ENCODE assay signal across 18 cellular contexts in the genomic region with DNA sequence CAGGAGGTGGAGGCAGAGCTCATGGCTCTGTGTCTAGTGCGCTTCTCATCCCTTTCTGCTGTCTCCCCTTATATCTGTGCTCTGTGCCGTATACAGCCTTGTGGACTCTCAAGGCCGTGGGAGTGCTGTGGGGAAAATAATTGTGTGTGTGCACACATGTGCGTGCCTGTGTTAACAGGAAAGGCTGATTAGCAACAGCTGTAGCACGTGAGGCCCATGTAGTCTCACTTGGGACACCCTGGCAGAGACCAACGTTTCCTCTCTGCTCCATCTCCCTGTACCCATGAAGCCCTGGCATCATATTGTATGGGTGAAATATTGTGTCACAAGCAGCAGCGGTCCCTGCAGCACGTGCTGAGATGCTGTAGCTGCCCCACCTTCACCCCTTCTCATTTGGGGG.
DNase-seq lines count a peak whose midpoint lies in the region; ATAC-seq, FAIRE-seq and TF ChIP-seq lines count a peak whose summit lies in the region.
"Had no signal": no experiment of that assay in that cellular context is flagged by ENCODE, and none has a peak within 500 bp of the region (broad histone marks: within the 10 kb centered on the region; RNA-seq: fewer than 3 reads in every experiment).

No MANE protein-coding gene starts in this region.

- no peak for TF ChIP-seq EP300 in K562 (IDR thresholded peaks at IDR 0.05; ENCODE audit: low read length)

- no peaks in the 10 kb centered on the region for H4K20me1 ChIP-seq in K562 (replicated peaks; ENCODE audit: control insufficient read depth, insufficient read depth, low read length)

- H3K4me3 Mint-ChIP-seq in mesothelial cell of epicardium: no peak overlapping the region

- no peak overlapping the region for H3K4me2 ChIP-seq in K562 (ENCODE audit: insufficient read depth, low read length)

- H3K36me3 ChIP-seq in left ventricle myocardium inferior (no peaks in the 10 kb centered on the region), K562 (ENCODE audit: control insufficient read depth, insufficient read depth, low read length) (no peaks in the 10 kb centered on the region), body of pancreas (replicated peaks in 1 of 2; ENCODE audit: insufficient read depth in 1 of 2, low read depth in 2 of 2) (no peaks in the 10 kb centered on the region)
- H3K36me3 ChIP-seq: MG63 had no signal

- DNase-seq in left ventricle myocardium inferior (no peak), left ventricle myocardium superior (no peak), K562 (ENCODE audit: extremely low read depth in 1 of 4, low spot score in 3 of 4) (no peak), lung microvascular endothelial cell (ENCODE audit: low read depth in 2 of 2) (peak; percentile 42 to 63), body of pancreas (no peak), COLO829 (ENCODE audit: low spot score) (no peak), mesothelial cell of epicardium (ENCODE audit: low spot score in 2 of 2, unreplicated experiment in 2 of 2) (no peak), SKM-1 (lab: John Stamatoyannopoulos, UW; ENCODE audit: unreplicated experiment) (no peak)
- DNase-seq: DMS53, GOT3, Karpas-422, MG63, NCI-H1092, NCI-H2081 treated with DMSO at 0.1 percent for 48 hours, NCI-H524 had no signal

- H3K79me2 ChIP-seq in K562 (ENCODE audit: control insufficient read depth, insufficient read depth, low read length): no peaks in the 10 kb centered on the region

- WGBS in K562 (ENCODE audit: insufficient coverage, low coverage, missing lambda C conversion rate): 10% methylated on average over 8 of the region's 8 CpGs
- 40 to 43% methylated on average over 8 of the region's 8 CpGs for WGBS in body of pancreas, 2 donors

- H3K27me3 ChIP-seq in left ventricle myocardium inferior (ENCODE audit: low read depth) (peaks cover 5% of the 10 kb centered on the region), K562 (ENCODE audit: control insufficient read depth in 2 of 2, insufficient read depth in 2 of 2, low read length in 2 of 2) (peaks cover 0 to 3% of the 10 kb centered on the region in 2 experiments; a peak in 1 of 5 replicates), body of pancreas (no peaks in the 10 kb centered on the region)
- H3K27me3 ChIP-seq: MG63 had no signal

- no peaks in the 10 kb centered on the region for H3K9me1 ChIP-seq in K562 (ENCODE audit: control insufficient read depth, insufficient read depth, low read length)

- H3K27ac ChIP-seq in left ventricle myocardium inferior (replicated peaks) (peak overlapping the region; percentile 50), K562 (ENCODE audit: extremely low read depth, low read depth, low read length) (no peak overlapping the region), body of pancreas (no peak overlapping the region)

- peaks cover 25% of the 10 kb centered on the region for H3K9me3 Mint-ChIP-seq in mesothelial cell of epicardium

- no peak overlapping the region for H2AFZ ChIP-seq in K562 (ENCODE audit: low read depth, low read length)

- H3K9ac ChIP-seq in K562 (ENCODE audit: insufficient read depth in 1 of 2, low read depth in 2 of 2, low read length in 2 of 2): no peak overlapping the region

- intact Hi-C loops in left ventricle myocardium inferior (cut with micrococcal nuclease): no loop called here
- intact Hi-C loops in left ventricle myocardium superior (cut with micrococcal nuclease): no loop called here
- intact Hi-C loops in K562 (cut with micrococcal nuclease): no loop called here
- intact Hi-C loops in body of pancreas (cut with DNase I): no loop called here

- TF ChIP-seq POLR2A in K562 (conservative IDR thresholded peaks at IDR 0.05) (no peak), body of pancreas (IDR thresholded peaks at IDR 0.05) (no peak)

- FAIRE-seq in K562 (lab: Jason Lieb, UNC): no peak
- FAIRE-seq: A204.1 had no signal

- H3K27me3 Mint-ChIP-seq in mesothelial cell of epicardium (ENCODE audit: low read depth): no peaks in the 10 kb centered on the region

- H3K4me3 ChIP-seq in left ventricle myocardium inferior (no peak overlapping the region), K562 (no peak overlapping the region), body of pancreas (no peak overlapping the region)
- H3K4me3 ChIP-seq: MG63 had no signal

- ATAC-seq in left ventricle myocardium superior (no peak), K562 (no peak), body of pancreas (no peak)
- ATAC-seq: Panc1, Right ventricle myocardium inferior had no signal

- no peak overlapping the region for H3K27ac Mint-ChIP-seq in mesothelial cell of epicardium

- no peaks in the 10 kb centered on the region for H3K9me3 ChIP-seq in left ventricle myocardium inferior (replicated peaks)
- H3K9me3 ChIP-seq in K562 (replicated peaks; ENCODE audit: control insufficient read depth, insufficient read depth, low read depth, low read length): no peaks in the 10 kb centered on the region
- H3K9me3 ChIP-seq in body of pancreas: no peaks in the 10 kb centered on the region

- CTCF ChIA-PET in K562 (lab: Yijun Ruan, JAX; ENCODE audit: low intra/inter-chr PET ratio): no interaction called here

- no peak for TF ChIP-seq RAD21 in K562 (CRISPR knock-in tag; conservative IDR thresholded peaks at IDR 0.05 in 1 of 2, IDR thresholded peaks at IDR 0.05 in 1 of 2)

- in situ Hi-C loops in K562 (cut with MboI): no loop called here

- H3K36me3 Mint-ChIP-seq in mesothelial cell of epicardium: no peaks in the 10 kb centered on the region

- H3K4me1 Mint-ChIP-seq in mesothelial cell of epicardium: no peaks in the 10 kb centered on the region

- H3K4me1 ChIP-seq in left ventricle myocardium inferior (peaks cover 25% of the 10 kb centered on the region), K562 (replicated peaks in 1 of 2; ENCODE audit: control insufficient read depth in 2 of 2, insufficient read depth in 2 of 2, low read length in 2 of 2) (no peaks in the 10 kb centered on the region), body of pancreas (no peaks in the 10 kb centered on the region)

- POLR2A ChIA-PET in K562 (lab: Yijun Ruan, JAX): interaction anchor here (0.9 kb wide), 1 partner anchor 15 kb away, joined by 4 read pairs; no protein-coding TSS in a partner anchor

- no peak for TF ChIP-seq CTCF in left ventricle myocardium inferior (IDR thresholded peaks at IDR 0.05; ENCODE audit: borderline replicate concordance)
- TF ChIP-seq CTCF in K562 (IDR thresholded peaks at IDR 0.05 in 2 of 3, conservative IDR thresholded peaks at IDR 0.05 in 1 of 3; ENCODE audit: insufficient read depth in 2 of 3, low read depth in 1 of 3, low read length in 3 of 3): no peak
- TF ChIP-seq CTCF in body of pancreas (IDR thresholded peaks at IDR 0.05): no peak
- no peak for TF ChIP-seq CTCF in mesothelial cell of epicardium (IDR thresholded peaks at IDR 0.05; ENCODE audit: unreplicated experiment)

- no TSS peak for BruUV-seq in K562 (replicated peaks; lab: Mats Ljungman, UMichigan)

TF ChIP-seq in K562, 482 proteins besides CTCF, POLR2A, EP300 and RAD21:
- TF ChIP-seq, protein P1, sequence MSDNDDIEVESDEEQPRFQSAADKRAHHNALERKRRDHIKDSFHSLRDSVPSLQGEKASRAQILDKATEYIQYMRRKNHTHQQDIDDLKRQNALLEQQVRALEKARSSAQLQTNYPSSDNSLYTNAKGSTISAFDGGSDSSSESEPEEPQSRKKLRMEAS (CRISPR knock-in tag; IDR thresholded peaks at IDR 0.05): 0 out of 2 replicates have a peak, but pooled peaks have one; percentile 18
- TF ChIP-seq TAF1 (IDR thresholded peaks at IDR 0.05; ENCODE audit: control insufficient read depth, extremely low read depth, insufficient read depth, low read length, severe bottlenecking): no peak
- peak; percentile 51; the same call in 1 of the 2 replicates for TF ChIP-seq BHLHE40 (IDR thresholded peaks at IDR 0.05; ENCODE audit: low read length)
- TF ChIP-seq SMC3 (conservative IDR thresholded peaks at IDR 0.05; ENCODE audit: insufficient read depth, low read depth, low read length): no peak
- no peak for TF ChIP-seq HMGN3 (IDR thresholded peaks at IDR 0.05; ENCODE audit: borderline replicate concordance, extremely low read depth, insufficient read length, low read depth, low read length)
- no peak for TF ChIP-seq CREB1 (IDR thresholded peaks at IDR 0.05)
- TF ChIP-seq CREB1 (CRISPR knock-in tag; IDR thresholded peaks at IDR 0.05): no peak

Comparison
In these comparisons a context has a peak if more than half of its experiments do, and no peak if none do; other contexts are left out.
1. DNase-seq: peak in lung microvascular endothelial cell (2 of 2); none in left ventricle myocardium inferior (single experiment), left ventricle myocardium superior (single experiment), K562 (0 of 4), body of pancreas (0 of 4), COLO829 (single experiment), mesothelial cell of epicardium (0 of 2) and SKM-1 (single experiment).